In the genomic region with DNA sequence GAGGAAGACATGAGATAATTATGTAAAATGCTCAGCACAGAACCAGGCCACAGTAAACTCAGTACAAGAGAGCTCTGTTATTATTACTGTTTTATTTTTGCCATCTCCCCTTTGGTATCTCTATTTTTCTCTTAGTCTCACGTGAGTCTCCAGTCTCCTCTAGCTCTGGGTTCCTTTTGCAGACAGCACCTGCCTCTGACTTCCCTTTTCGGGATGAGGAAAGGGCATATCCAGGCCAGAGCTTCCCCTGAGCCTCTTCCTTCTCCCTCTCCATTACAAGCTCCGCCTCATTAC, we compare ENCODE assay signal across 8 cellular contexts. TPM values are rescaled to one million over a fixed set of nuclear protein-coding genes. Genes with fewer than 3 reads are reported as not detected.
DNase-seq lines count a peak whose midpoint lies in the region; ATAC-seq and TF ChIP-seq lines count a peak whose summit lies in the region.

No MANE protein-coding gene starts in this region.

- peaks cover 30% of the 10 kb centered on the region for H3K4me1 Mint-ChIP-seq in activated T-cell treated with anti-CD3 and anti-CD28 coated beads, Interleukin-2, amount 50 U/mL, for 4 hours (ENCODE audit: low read depth)
- peaks cover 32 to 34% of the 10 kb centered on the region in 2 donors for H3K4me1 Mint-ChIP-seq in effector memory CD8-positive, alpha-beta T cell (ENCODE audit: low read depth in 2 of 2)
- H3K4me1 Mint-ChIP-seq in natural killer cell, result peaks cover 22 to 42% of the 10 kb centered on the region in 2 donors

- peak overlapping the region; percentile 72 for H3K27ac ChIP-seq in Panc1 (ENCODE audit: low read length)

- H3K4me3 ChIP-seq in Panc1 (ENCODE audit: low read depth in 2 of 2, low read length in 2 of 2), result peak overlapping the region; percentile 62 to 80

- BruUV-seq in Panc1 (replicated peaks; lab: Mats Ljungman, UMichigan), result TSS peak; percentile 98

- H3K9me3 Mint-ChIP-seq in activated T-cell treated with anti-CD3 and anti-CD28 coated beads, Interleukin-2, amount 50 U/mL, for 4 hours, result no peaks in the 10 kb centered on the region
- no peaks in the 10 kb centered on the region for H3K9me3 Mint-ChIP-seq in effector memory CD8-positive, alpha-beta T cell
- no peaks in the 10 kb centered on the region for H3K9me3 Mint-ChIP-seq in natural killer cell

- H3K27ac Mint-ChIP-seq in effector memory CD8-positive, alpha-beta T cell, result peak overlapping the region; percentile 95 to 96
- H3K27ac Mint-ChIP-seq in natural killer cell, result peak overlapping the region; percentile 94 to 98

- CTCF ChIA-PET in Panc1 (lab: Charles Lee), result interaction anchor here (0.6 kb wide), 1 partner anchor 9 kb away, joined by 9 read pairs; no protein-coding TSS in a partner anchor

- ATAC-seq in activated T-cell treated with anti-CD3 and anti-CD28 coated beads, Interleukin-2, amount 50 U/mL, for 4 hours, result no peak
- ATAC-seq in Panc1 (peak; percentile 40), natural killer cell (no peak), GM18861 (IDR thresholded peaks at IDR 0.05; ENCODE audit: unreplicated experiment) (no peak)
- no peak for ATAC-seq in effector memory CD8-positive, alpha-beta T cell (replicated peaks)

- H3K36me3 ChIP-seq in Panc1 (ENCODE audit: control insufficient read depth, insufficient read depth, low read length), result no peaks in the 10 kb centered on the region

- intact Hi-C loops in Panc1 (cut with micrococcal nuclease; ENCODE audit: unreplicated experiment) (no loop called here), natural killer cell (cut with micrococcal nuclease) (loop anchor here (2.0 kb wide), 2 partner anchors 27 to 71 kb away; a partner anchor contains a TSS)

- in situ Hi-C loops in Panc1 (cut with HindIII; ENCODE audit: low pct_unique_long_range_greater_than_20kb, low sequenced_read_pairs), result no loop called here

- H3K4me1 ChIP-seq in Panc1 (ENCODE audit: control insufficient read depth, insufficient read depth, low read length), result peaks cover 9% of the 10 kb centered on the region

- H3K27me3 Mint-ChIP-seq in activated T-cell treated with anti-CD3 and anti-CD28 coated beads, Interleukin-2, amount 50 U/mL, for 4 hours (ENCODE audit: low read depth), result peaks cover 7% of the 10 kb centered on the region
- H3K27me3 Mint-ChIP-seq in effector memory CD8-positive, alpha-beta T cell, result peaks cover under 1 to 12% of the 10 kb centered on the region in 2 donors
- peaks cover 4 to 7% of the 10 kb centered on the region in 2 donors for H3K27me3 Mint-ChIP-seq in natural killer cell (ENCODE audit: low read depth in 2 of 2)

- H3K9me3 ChIP-seq in Panc1 (ENCODE audit: control insufficient read depth, insufficient read depth, low read depth, low read length), result no peaks in the 10 kb centered on the region

- H3K4me3 Mint-ChIP-seq in activated T-cell treated with anti-CD3 and anti-CD28 coated beads, Interleukin-2, amount 50 U/mL, for 4 hours, result peak overlapping the region; percentile 94
- peak overlapping the region; percentile 80 to 83 for H3K4me3 Mint-ChIP-seq in effector memory CD8-positive, alpha-beta T cell
- H3K4me3 Mint-ChIP-seq in natural killer cell, result peak overlapping the region; percentile 85

- POLR2A ChIA-PET in Panc1 (lab: Charles Lee), result no interaction called here

- no peaks in the 10 kb centered on the region for H3K36me3 Mint-ChIP-seq in activated T-cell treated with anti-CD3 and anti-CD28 coated beads, Interleukin-2, amount 50 U/mL, for 4 hours (ENCODE audit: insufficient read depth)
- H3K36me3 Mint-ChIP-seq in effector memory CD8-positive, alpha-beta T cell (ENCODE audit: insufficient read depth), result peaks cover 6% of the 10 kb centered on the region
- H3K36me3 Mint-ChIP-seq in natural killer cell, result no peaks in the 10 kb centered on the region

- no peak for DNase-seq in activated T-cell treated with anti-CD3 and anti-CD28 coated beads, Interleukin-2, amount 50 U/mL, for 4 hours
- DNase-seq in activated T-cell treated with anti-CD3 and anti-CD28 coated beads, Interleukin-2, amount 50 U/mL, for 48 hours, result no peak
- DNase-seq in Panc1 (ENCODE audit: low read depth, low spot score) (no peak), natural killer cell (no peak), ureter (ENCODE audit: low spot score) (no peak)
- DNase-seq in effector memory CD8-positive, alpha-beta T cell, result no peak
- no peak for DNase-seq in stimulated activated CD4-positive, alpha-beta T cell treated with anti-CD3 and anti-CD28 coated beads, Interleukin-15, amount 100 ng/mL, for 24 hours

- TF ChIP-seq CTCF in Panc1 (IDR thresholded peaks at IDR 0.05) (no peak), natural killer cell (IDR thresholded peaks at IDR 0.05) (no peak)

- no peaks in the 10 kb centered on the region for H3K27me3 ChIP-seq in Panc1 (ENCODE audit: control insufficient read depth, insufficient read depth, low read length)

RNA-seq across cellular contexts. Expression of a gene that starts 6.1 kb away (rescaled TPM):
- total RNA-seq in activated T-cell treated with anti-CD3 and anti-CD28 coated beads, Interleukin-2, amount 50 U/mL, for 4 hours, result not detected
- 4.6 TPM for total RNA-seq in Panc1 (2021; ENCODE audit: unreplicated experiment)
- polyA plus RNA-seq in Panc1 (2012; ENCODE audit: insufficient read length), result 16.7 TPM
- total RNA-seq in natural killer cell, result 1 to 10 TPM in 1 of 3 donors, not detected in 2; 1.3 TPM
- 5.3 TPM for total RNA-seq in ureter

RNA-seq across cellular contexts. Expression of a gene that starts 31.0 kb away (rescaled TPM):
- total RNA-seq in activated T-cell treated with anti-CD3 and anti-CD28 coated beads, Interleukin-2, amount 50 U/mL, for 4 hours, result 10 to 100 TPM; 23.0 to 29.1 (median 28.0) TPM
- 3.4 TPM for total RNA-seq in Panc1 (2021; ENCODE audit: unreplicated experiment)
- 4.1 TPM for polyA plus RNA-seq in Panc1 (2012; ENCODE audit: insufficient read length)
- 10 to 100 TPM in 2 of 3 donors, 1 to 10 TPM in 1; 5.3 to 13.3 (median 11.7) TPM for total RNA-seq in natural killer cell
- total RNA-seq in ureter, result 23.6 TPM

RNA-seq across cellular contexts. Expression of a gene that starts 46.6 kb away (rescaled TPM):
- total RNA-seq in activated T-cell treated with anti-CD3 and anti-CD28 coated beads, Interleukin-2, amount 50 U/mL, for 4 hours, result not detected
- total RNA-seq in Panc1 (2021; ENCODE audit: unreplicated experiment) (not detected), natural killer cell (not detected), ureter (77.8 TPM)
- polyA plus RNA-seq in Panc1 (2012; ENCODE audit: insufficient read length), result not detected

Comparison
In these comparisons a context has a peak if more than half of its experiments do, and no peak if none do; other contexts are left out.
1. RNA of a gene that starts 46.6 kb away (total RNA-seq): 77.8 TPM in ureter (single experiment); not detected in activated T-cell treated with anti-CD3 and anti-CD28 coated beads, Interleukin-2, amount 50 U/mL, for 4 hours, not detected in Panc1 (single experiment) and not detected in natural killer cell; every median in the first group is over 10 times any median in the second.
2. Peak in every context shown above with its lines, with median percentiles within 50 percentile points of each other: H3K4me3 Mint-ChIP-seq.